In genomic region chr6:154234019-154234772, GRCh38 we compare ENCODE assay signal across 9 cellular contexts.
DNase-seq lines count a peak whose midpoint lies in the region; ATAC-seq and TF ChIP-seq lines count a peak whose summit lies in the region.
"Had no signal": no experiment of that assay in that cellular context is flagged by ENCODE, and none has a peak within 500 bp of the region (broad histone marks: within the 10 kb centered on the region; RNA-seq: fewer than 3 reads in every experiment).

No MANE protein-coding gene starts in this region.

- no peak for DNase-seq in mucosa of descending colon
- no peak for DNase-seq in stimulated activated naive CD4-positive, alpha-beta T cell treated with Interleukin-2 at 50 U/mL for 16 hours (lab: John Stamatoyannopoulos, UW)
- DNase-seq in NCI-H2029 treated with DMSO at 0.1 percent for 48 hours (lab: John Stamatoyannopoulos, UW): no peak
- no peak for DNase-seq in activated CD4-positive, CD25-positive, alpha-beta regulatory T cell treated with anti-CD3 and anti-CD28 coated beads, Interleukin-2, amount 50 U/mL, for 72 hours
- DNase-seq: amniotic stem cell, naive B cell had no signal

- intact Hi-C loops in mucosa of descending colon (cut with DNase I, micrococcal nuclease): no loop called here

- no peak overlapping the region for H3K4me3 ChIP-seq in mucosa of descending colon

- no peaks in the 10 kb centered on the region for H3K9me3 ChIP-seq in mucosa of descending colon

- H3K4me1 ChIP-seq in mucosa of descending colon (ENCODE audit: low read depth): no peaks in the 10 kb centered on the region

- ATAC-seq in GM18873 (IDR thresholded peaks at IDR 0.05; ENCODE audit: low FRiP score, unreplicated experiment) (peak; percentile 51), GM21786 (IDR thresholded peaks at IDR 0.05; ENCODE audit: unreplicated experiment) (peak; percentile 68), HG03575 (IDR thresholded peaks at IDR 0.05; ENCODE audit: extremely low read depth, insufficient number of reproducible peaks, low FRiP score, unreplicated experiment) (peak; percentile 61), mucosa of descending colon (peak; percentile 29)

- TF ChIP-seq CTCF in mucosa of descending colon (IDR thresholded peaks at IDR 0.05): no peak

- H3K36me3 ChIP-seq in mucosa of descending colon (ENCODE audit: low read depth): no peaks in the 10 kb centered on the region
